ENCODE assay signal across 11 cellular contexts in genomic region chr15:101439285-101439919, GRCh38. TPM values are rescaled to one million over a fixed set of nuclear protein-coding genes. Genes with fewer than 3 reads are reported as not detected.
DNase-seq lines count a peak whose midpoint lies in the region; ATAC-seq and TF ChIP-seq lines count a peak whose summit lies in the region.
"Had no signal": no experiment of that assay in that cellular context is flagged by ENCODE, and none has a peak within 500 bp of the region (broad histone marks: within the 10 kb centered on the region; RNA-seq: fewer than 3 reads in every experiment).

No MANE protein-coding gene starts in this region.

- no peaks in the 10 kb centered on the region for H3K9me3 Mint-ChIP-seq in T-cell

- H3K4me3 Mint-ChIP-seq in T-cell = no peak overlapping the region
- H3K4me3 Mint-ChIP-seq: CD4-positive, alpha-beta memory T cell had no signal

- no peak overlapping the region for H3K9ac ChIP-seq in SK-N-MC (ENCODE audit: insufficient read length)

- peaks cover 9 to 16% of the 10 kb centered on the region in 2 donors for H3K27me3 Mint-ChIP-seq in T-cell

- no peak for DNase-seq in AG10803 (ENCODE audit: low read depth)
- DNase-seq in SK-N-MC (ENCODE audit: low read depth, low spot score) = peak; percentile 37
- no peak for DNase-seq in heart left ventricle
- DNase-seq in psoas muscle = peak; percentile 47 to 73
- DNase-seq in NCI-H2171 treated with DMSO at 0.1 percent for 48 hours (lab: John Stamatoyannopoulos, UW) = no peak
- DNase-seq in NCI-H1092 treated with DMSO at 0.1 percent for 48 hours (lab: John Stamatoyannopoulos, UW) = no peak
- DNase-seq in T-cell = no peak
- DNase-seq: CD4-positive, alpha-beta memory T cell; NK-92 treated with Interleukin-12 subunit alpha and Interleukin-12 subunit beta, amount 100 ng/mL, for 24 hours had no signal

- H3K27ac ChIP-seq in SK-N-MC (peak overlapping the region; percentile 78), heart left ventricle (peak overlapping the region; percentile 16 to 72 (median 42)), psoas muscle (peak overlapping the region; percentile 38)
- H3K27ac ChIP-seq: HL-60 had no signal

- H3K9me3 ChIP-seq in SK-N-MC (ENCODE audit: low read depth, low read length) (no peaks in the 10 kb centered on the region), heart left ventricle (no peaks in the 10 kb centered on the region), psoas muscle (no peaks in the 10 kb centered on the region)

- no peak overlapping the region for H3K27ac Mint-ChIP-seq in T-cell
- H3K27ac Mint-ChIP-seq: CD4-positive, alpha-beta memory T cell had no signal

- TF ChIP-seq CTCF in AG10803 (conservative IDR thresholded peaks at IDR 0.05; ENCODE audit: low read length) = no peak
- no peak for TF ChIP-seq CTCF in heart left ventricle (IDR thresholded peaks at IDR 0.05)
- no peak for TF ChIP-seq CTCF in psoas muscle (IDR thresholded peaks at IDR 0.05)

- WGBS in heart left ventricle, 4 donors = 61 to 71% (median 63%) methylated on average over 8 of the region's 8 CpGs
- 34 to 42% (median 40%) methylated on average over 8 of the region's 8 CpGs for WGBS in psoas muscle, 3 donors

- no peaks in the 10 kb centered on the region for H3K36me3 ChIP-seq in SK-N-MC (ENCODE audit: insufficient read depth, low read length)
- no peaks in the 10 kb centered on the region for H3K36me3 ChIP-seq in heart left ventricle
- H3K36me3 ChIP-seq in psoas muscle (ENCODE audit: insufficient read depth in 1 of 2, low read depth in 1 of 2) = peaks cover 0 to 10% of the 10 kb centered on the region in 2 donors

- H3K27me3 ChIP-seq in heart left ventricle = no peaks in the 10 kb centered on the region
- no peaks in the 10 kb centered on the region for H3K27me3 ChIP-seq in psoas muscle (ENCODE audit: insufficient read depth in 3 of 3, low read length in 2 of 3)

- peaks cover 0 to 37% (median 8%) of the 10 kb centered on the region in 12 donors for H3K4me1 ChIP-seq in heart left ventricle
- peaks cover 12% of the 10 kb centered on the region for H3K4me1 ChIP-seq in psoas muscle

- CTCF ChIA-PET in T-cell (lab: Charles Lee) = no interaction called here

- POLR2A ChIA-PET in T-cell (lab: Charles Lee) = no interaction called here

- H3K4me3 ChIP-seq in AG10803 (ENCODE audit: low read length) (peak overlapping the region; percentile 47), SK-N-MC (peak overlapping the region; percentile 60), heart left ventricle (peak overlapping the region in 4 of 12 donors; percentile 3 to 29 (median 16)), psoas muscle (peak overlapping the region; percentile 0)

- H3K4me1 Mint-ChIP-seq in T-cell = peaks cover 5 to 10% (median 8%) of the 10 kb centered on the region in 3 donors

- H3K36me3 Mint-ChIP-seq in T-cell = no peaks in the 10 kb centered on the region

- no peak for TF ChIP-seq POLR2A in heart left ventricle (IDR thresholded peaks at IDR 0.05)

- intact Hi-C loops in heart left ventricle (cut with DNase I) (loop anchor here in 1 of 10 donors (10.0 kb wide), 1 partner anchor 55 kb away; no protein-coding TSS in a partner anchor), psoas muscle (cut with DNase I) (loop anchor here in 1 of 2 donors (5.0 kb wide), 1 partner anchor 198 kb away; no protein-coding TSS in a partner anchor)

- ATAC-seq in heart left ventricle = peak; percentile 50 to 66 (median 59)
- peak; percentile 88 to 91 (median 90) for ATAC-seq in psoas muscle
- ATAC-seq in GM19452 (IDR thresholded peaks at IDR 0.05; ENCODE audit: unreplicated experiment) = no peak
- ATAC-seq in T-cell (replicated peaks in 1 of 4) = no peak

RNA-seq across cellular contexts. Expression of gene PCSK6, which starts 50.1 kb away (rescaled TPM):
- 10 to 100 TPM in 8 of 9 donors, 1 to 10 TPM in 1; 7.3 to 41.7 (median 23.5) TPM for total RNA-seq in heart left ventricle
- 1 to 10 TPM; 7.4 TPM for polyA plus RNA-seq in heart left ventricle
- 10 to 100 TPM; 13.3 to 32.7 (median 20.7) TPM for total RNA-seq in psoas muscle
- polyA plus RNA-seq in psoas muscle = 10 to 100 TPM in 1 of 3 donors, 1 to 10 TPM in 2; 8.3 to 10.3 (median 9.8) TPM
- total RNA-seq in T-cell = 1 to 10 TPM in 4 of 5 donors, under 1 TPM in 1; 0.16 to 2.2 (median 1.3) TPM

Comparison
In these comparisons a context has a peak if more than half of its experiments do, and no peak if none do; other contexts are left out.
1. DNase-seq: peak in SK-N-MC (single experiment) and psoas muscle (2 of 2); none in AG10803 (single experiment), heart left ventricle (0 of 5), NCI-H2171 treated with DMSO at 0.1 percent for 48 hours (single experiment), NCI-H1092 treated with DMSO at 0.1 percent for 48 hours (single experiment) and T-cell (0 of 34).
2. ATAC-seq: peak in heart left ventricle (4 of 4) and psoas muscle (4 of 4); none in GM19452 (single experiment) and T-cell (0 of 4).
3. Peak in every context shown above with its lines, with median percentiles within 50 percentile points of each other: H3K27ac ChIP-seq.